8 cellular contexts compared by ENCODE assay signal in genomic region chrX:118496763-118497079, GRCh38. TPM values are rescaled to one million over a fixed set of nuclear protein-coding genes. Genes with fewer than 3 reads are reported as not detected.
DNase-seq lines count a peak whose midpoint lies in the region; ATAC-seq and TF ChIP-seq lines count a peak whose summit lies in the region.

No MANE protein-coding gene starts in this region.

- H3K9me2 ChIP-seq in DOHH2 (replicated peaks; ENCODE audit: control insufficient read depth, low read length) (no peaks in the 10 kb centered on the region), OCI-LY7 (ENCODE audit: insufficient read depth, low read length) (no peaks in the 10 kb centered on the region)

- no peaks in the 10 kb centered on the region for H3K27me3 Mint-ChIP-seq in osteocyte (ENCODE audit: unreplicated experiment)

- H3K9me3 ChIP-seq in DOHH2 (ENCODE audit: control insufficient read depth, insufficient read depth, low read length), result no peaks in the 10 kb centered on the region
- no peaks in the 10 kb centered on the region for H3K9me3 ChIP-seq in OCI-LY7 (ENCODE audit: low read length)

- H4K20me1 ChIP-seq in DOHH2 (ENCODE audit: control insufficient read depth, insufficient read depth, low read depth, low read length) (no peaks in the 10 kb centered on the region), OCI-LY7 (ENCODE audit: insufficient read depth, low read length) (no peaks in the 10 kb centered on the region)

- no peaks in the 10 kb centered on the region for H3K36me3 ChIP-seq in DOHH2 (ENCODE audit: control insufficient read depth, low read length)
- no peaks in the 10 kb centered on the region for H3K36me3 ChIP-seq in OCI-LY7 (ENCODE audit: insufficient read depth, low read length)

- no peaks in the 10 kb centered on the region for H3K9me3 Mint-ChIP-seq in osteocyte (ENCODE audit: unreplicated experiment)

- no peaks in the 10 kb centered on the region for H3F3A ChIP-seq in DOHH2 (ENCODE audit: control insufficient read depth, insufficient read depth)

- H3K4me1 Mint-ChIP-seq in osteocyte (ENCODE audit: unreplicated experiment), result peaks cover 18% of the 10 kb centered on the region

- H3K27ac ChIP-seq in DOHH2 (ENCODE audit: low read depth, low read length) (peak overlapping the region; percentile 64), OCI-LY7 (ENCODE audit: low read depth, low read length, poor library complexity, severe bottlenecking) (peak overlapping the region; percentile 78)

- H3K4me1 ChIP-seq in DOHH2 (ENCODE audit: control insufficient read depth, low read length), result peaks cover 35% of the 10 kb centered on the region
- H3K4me1 ChIP-seq in OCI-LY7 (ENCODE audit: insufficient read depth, low read length, poor library complexity, severe bottlenecking), result peaks cover 28% of the 10 kb centered on the region

- intact Hi-C loops in OCI-LY7 (cut with micrococcal nuclease; ENCODE audit: unreplicated experiment), result loop anchor here (1.0 to 5.0 kb wide), 2 partner anchors 40 to 106 kb away; no protein-coding TSS in a partner anchor

- H3K27me3 ChIP-seq in DOHH2 (ENCODE audit: control insufficient read depth, low read length), result no peaks in the 10 kb centered on the region

- peak overlapping the region; percentile 72 for H3K27ac Mint-ChIP-seq in osteocyte (ENCODE audit: unreplicated experiment)

- H3K4me2 ChIP-seq in DOHH2 (ENCODE audit: low read length) (peak overlapping the region; percentile 76), OCI-LY7 (ENCODE audit: low read length) (peak overlapping the region; percentile 94)

- peak overlapping the region; percentile 32; the same call in 1 of the 2 replicates for H2AFZ ChIP-seq in OCI-LY7 (ENCODE audit: low read length)

- DNase-seq in OCI-LY7 (ENCODE audit: low spot score) (peak; percentile 9), epithelial cell of proximal tubule (ENCODE audit: low read depth) (no peak), osteocyte (ENCODE audit: extremely low spot score, unreplicated experiment) (no peak), RKO (ENCODE audit: low spot score) (no peak)
- no peak for DNase-seq in activated effector memory CD4-positive, alpha-beta T cell treated with anti-CD3 and anti-CD28 coated beads, Interleukin-2, amount 50 U/mL, for 16 hours

- POLR2A ChIA-PET in OCI-LY7 (lab: Charles Lee), result interaction anchor here (3.2 kb wide), 1 partner anchor 39 kb away, joined by 15 read pairs; no protein-coding TSS in a partner anchor

- H3K79me2 ChIP-seq in DOHH2 (ENCODE audit: control insufficient read depth, low read length), result peaks cover 43% of the 10 kb centered on the region
- H3K79me2 ChIP-seq in OCI-LY7 (ENCODE audit: insufficient read depth, low read depth, low read length), result peaks cover 47% of the 10 kb centered on the region

- TF ChIP-seq CTCF in DOHH2 (IDR thresholded peaks at IDR 0.05; ENCODE audit: low read depth, low read length, poor library complexity, severe bottlenecking) (no peak), OCI-LY7 (conservative IDR thresholded peaks at IDR 0.05; ENCODE audit: low read length) (no peak), epithelial cell of proximal tubule (conservative IDR thresholded peaks at IDR 0.05; ENCODE audit: low read depth, low read length) (no peak), osteocyte (IDR thresholded peaks at IDR 0.05) (no peak)

- CTCF ChIA-PET in OCI-LY7 (lab: Charles Lee; ENCODE audit: unreplicated experiment), result no interaction called here

- peak; percentile 13 for ATAC-seq in GM21576 (IDR thresholded peaks at IDR 0.05; ENCODE audit: unreplicated experiment)
- no peak for ATAC-seq in activated CD4-positive, CD25-positive, alpha-beta regulatory T cell treated with anti-CD3 and anti-CD28 coated beads, Interleukin-2, amount 50 U/mL, for 24 hours

- peak overlapping the region; percentile 84 for H3K4me3 Mint-ChIP-seq in osteocyte (ENCODE audit: unreplicated experiment)

- H3K4me3 ChIP-seq in DOHH2 (ENCODE audit: low read length) (peak overlapping the region; percentile 81), OCI-LY7 (ENCODE audit: low read depth, low read length, poor library complexity, severe bottlenecking) (peak overlapping the region; percentile 91), epithelial cell of proximal tubule (ENCODE audit: low read depth, low read length) (peak overlapping the region; percentile 62)

- no peaks in the 10 kb centered on the region for H3K36me3 Mint-ChIP-seq in osteocyte (ENCODE audit: unreplicated experiment)

- BruUV-seq in OCI-LY7 (replicated peaks; lab: Mats Ljungman, UMichigan), result no TSS peak

RNA-seq across cellular contexts. Expression of gene DOCK11, which starts 1.1 kb away (rescaled TPM):
- 24.9 and 27.0 TPM in 2 replicates for total RNA-seq in OCI-LY7 (2014; rRNA removed; shearing (Covaris generic))
- total RNA-seq in OCI-LY7 (2022) (34.7 and 37.1 TPM in 2 replicates), epithelial cell of proximal tubule (4.3 TPM in 2 replicates), osteocyte (24.8 and 27.2 TPM in 2 replicates)
